ENCODE assay signal across 18 cellular contexts in genomic region chr3:19155375-19155774, GRCh38. TPM values are rescaled to one million over a fixed set of nuclear protein-coding genes. Genes with fewer than 3 reads are reported as not detected.
"Had no signal": no experiment of that assay in that cellular context is flagged by ENCODE, and none has a peak within 500 bp of the region (broad histone marks: within the 10 kb centered on the region; RNA-seq: fewer than 3 reads in every experiment).

No MANE protein-coding gene starts in this region.

- DNase-seq: activated CD4-positive, alpha-beta T cell treated with anti-CD3 and anti-CD28 coated beads for 48 hours; activated CD8-positive, alpha-beta memory T cell treated with anti-CD3 and anti-CD28 coated beads, Interleukin-2, amount 50 U/mL, for 4 hours; activated CD8-positive, alpha-beta T cell treated with anti-CD3 and anti-CD28 coated beads, Interleukin-2, amount 10 ng/mL, durations not matched to agents 7 days and 5 days; activated gamma-delta T cell treated with Interleukin-2 at 50 U/mL for 16 hours; activated T-cell treated with anti-CD3 and anti-CD28 coated beads, Interleukin-2, amount 50 U/mL, for 72 hours; body of pancreas; effector CD4-positive, alpha-beta T cell; immature natural killer cell; spleen; stimulated activated CD4-positive, alpha-beta T cell treated with anti-CD3 and anti-CD28 coated beads, Interleukin-1b, Interleukin-23, amount 100 ng/mL, for 48 hours; T-helper 2 cell; uterus had no signal

- H3K4me3 ChIP-seq: body of pancreas, coronary artery, esophagus muscularis mucosa, prostate gland, spleen, tibial nerve, uterus had no signal

- H3K4me1 ChIP-seq: body of pancreas, esophagus muscularis mucosa, prostate gland, spleen, tibial nerve, uterus had no signal

- H3K27me3 ChIP-seq: body of pancreas, tibial nerve, uterus had no signal

- H3K9me3 ChIP-seq: body of pancreas, esophagus muscularis mucosa, prostate gland, spleen, tibial nerve, uterus had no signal

- H3K36me3 ChIP-seq: esophagus muscularis mucosa, prostate gland, spleen, tibial nerve, uterus had no signal

- H3K27ac ChIP-seq: body of pancreas, coronary artery, esophagus muscularis mucosa, prostate gland, spleen, tibial nerve, uterus had no signal

- ATAC-seq: activated CD8-positive, alpha-beta T cell treated with anti-CD3 and anti-CD28 coated beads, Interleukin-2, amount 10 ng/mL, durations not matched to agents 7 days and 5 days; activated T-cell treated with anti-CD3 and anti-CD28 coated beads, Interleukin-2, amount 50 U/mL, for 72 hours; body of pancreas; sciatic nerve; WTC11 had no signal

RNA-seq across cellular contexts. Expression of gene KCNH8, which starts 7.1 kb away (rescaled TPM):
- total RNA-seq: activated CD8-positive, alpha-beta T cell treated with anti-CD3 and anti-CD28 coated beads, Interleukin-2, amount 10 ng/mL, durations not matched to agents 7 days and 5 days had no signal
- polyA plus RNA-seq: immature natural killer cell had no signal
